In the genomic region with DNA sequence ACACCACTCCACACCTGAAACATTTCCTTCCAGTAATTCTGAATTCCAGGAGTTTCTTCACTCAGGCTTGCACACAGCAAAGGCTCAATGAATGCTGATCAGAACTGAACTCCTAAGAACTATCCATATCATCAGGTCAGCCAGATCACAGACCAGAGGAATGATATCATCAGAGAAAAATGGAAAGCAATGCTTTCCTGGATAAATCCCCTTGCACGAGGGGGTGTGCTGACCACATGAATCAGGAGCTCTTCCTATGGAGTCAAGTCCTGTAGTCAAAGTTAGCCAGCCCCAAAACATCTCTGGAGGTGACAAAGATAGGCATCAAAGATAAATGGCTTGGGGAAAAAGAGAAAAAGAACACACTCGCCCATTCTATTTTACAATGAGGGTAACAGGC, we compare ENCODE assay signal across 27 cellular contexts.
"Had no signal": no experiment of that assay in that cellular context is flagged by ENCODE, and none has a peak within 500 bp of the region (broad histone marks: within the 10 kb centered on the region; RNA-seq: fewer than 3 reads in every experiment).

No MANE protein-coding gene starts in this region.

- H3K79me2 ChIP-seq: hepatocyte had no signal

- DNase-seq: activated CD4-positive, alpha-beta T cell treated with anti-CD3 and anti-CD28 coated beads, Interleukin-2, amount 50 U/mL, for 1 hour; activated CD4-positive, CD25-positive, alpha-beta regulatory T cell treated with anti-CD3 and anti-CD28 coated beads, Interleukin-2, amount 50 U/mL, for 72 hours; activated CD8-positive, alpha-beta memory T cell treated with anti-CD3 and anti-CD28 coated beads, Interleukin-2, amount 50 U/mL, for 4 hours; activated naive CD4-positive, alpha-beta T cell; activated naive CD8-positive, alpha-beta T cell treated with anti-CD3 and anti-CD28 coated beads, Interleukin-2, amount 10 ng/mL, durations not matched to agents 7 days and 5 days; activated T-cell treated with anti-CD3 and anti-CD28 coated beads, Interleukin-2, amount 50 U/mL, for 24 hours; amygdala; body of pancreas; effector CD4-positive, alpha-beta T cell; erythroblast; foreskin melanocyte; glutamatergic neuron; immature natural killer cell; kidney glomerular epithelial cell; left ventricle myocardium superior; mammary epithelial cell; natural killer cell; stimulated activated CD4-positive, alpha-beta T cell treated with anti-CD3 and anti-CD28 coated beads, Interleukin-4, amount 100 ng/mL, for 24 hours; stimulated activated naive CD4-positive, alpha-beta T cell treated with Interleukin-2 at 50 U/mL for 16 hours; T-helper 1 cell; upper lobe of left lung; WERI-Rb-1 had no signal

- H2AFZ ChIP-seq: hepatocyte had no signal

- H3K9me3 ChIP-seq: body of pancreas, prostate gland, thoracic aorta, upper lobe of left lung had no signal

- H3K4me3 ChIP-seq: body of pancreas, cardiac muscle cell, hepatocyte, prostate gland, thoracic aorta, upper lobe of left lung had no signal

- H3K4me1 ChIP-seq: body of pancreas, prostate gland, upper lobe of left lung had no signal

- H3K4me2 ChIP-seq: hepatocyte had no signal

- H3K27me3 ChIP-seq: body of pancreas, cardiac muscle cell, hepatocyte, upper lobe of left lung had no signal

- FAIRE-seq: TTC549 had no signal

- H3K36me3 ChIP-seq: cardiac muscle cell, prostate gland, thoracic aorta, upper lobe of left lung, WERI-Rb-1 had no signal

- H3K27ac ChIP-seq: body of pancreas, cardiac muscle cell, hepatocyte, prostate gland, thoracic aorta, upper lobe of left lung, WERI-Rb-1 had no signal
